Comparison of ENCODE assay signal across 9 cellular contexts in the genomic region with DNA sequence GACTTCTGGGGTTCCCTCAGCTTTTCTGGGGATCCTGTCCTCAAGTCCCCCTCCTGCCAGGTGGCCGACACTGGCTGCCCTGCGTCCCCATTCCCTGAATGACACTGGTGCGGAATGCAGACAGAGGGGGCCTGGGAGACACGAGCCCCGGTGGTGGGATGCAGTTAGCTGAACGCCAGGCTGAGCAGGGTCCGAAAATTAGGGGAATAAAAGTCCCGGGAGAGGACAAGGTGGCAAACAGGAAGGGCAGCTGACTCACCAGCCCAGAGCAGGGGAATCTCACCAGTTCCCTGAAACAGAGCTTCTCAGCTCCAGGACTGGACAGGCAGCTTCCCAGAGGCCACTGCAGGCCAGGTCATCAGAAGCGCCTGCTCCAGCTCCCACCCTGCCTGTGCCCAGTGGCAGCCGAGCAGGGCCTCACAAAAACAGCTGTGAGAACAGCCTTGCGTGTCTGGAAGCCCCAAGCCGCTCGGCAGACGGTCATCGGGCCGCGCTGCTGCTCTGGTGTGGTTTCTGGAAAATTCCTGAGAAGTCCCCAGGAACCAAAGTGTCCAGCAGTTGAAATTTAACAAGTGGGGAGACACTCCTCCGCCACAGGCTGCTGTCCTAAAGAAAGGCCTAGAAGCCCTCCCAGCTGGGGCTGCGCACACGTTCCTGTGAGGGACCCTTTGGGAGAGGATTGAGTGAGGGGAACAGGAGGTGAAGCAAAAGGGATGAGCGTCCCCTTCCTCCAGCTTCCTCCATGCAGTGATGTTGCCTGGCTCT. TPM values are rescaled to one million over a fixed set of nuclear protein-coding genes. Genes with fewer than 3 reads are reported as not detected.
DNase-seq lines count a peak whose midpoint lies in the region; TF ChIP-seq lines count a peak whose summit lies in the region.
"Had no signal": no experiment of that assay in that cellular context is flagged by ENCODE, and none has a peak within 500 bp of the region (broad histone marks: within the 10 kb centered on the region; RNA-seq: fewer than 3 reads in every experiment).

No MANE protein-coding gene starts in this region.

- BruUV-seq in Calu3 (replicated peaks; lab: Mats Ljungman, UMichigan), result no TSS peak

- peaks cover 38% of the 10 kb centered on the region for H3K4me1 Mint-ChIP-seq in nephron
- H3K4me1 Mint-ChIP-seq in Calu3 (ENCODE audit: low read depth, unreplicated experiment), result peaks cover 35% of the 10 kb centered on the region

- H3K36me3 ChIP-seq in BJ (ENCODE audit: control insufficient read depth, insufficient read depth, low read length), result peaks cover 7% of the 10 kb centered on the region

- no peaks in the 10 kb centered on the region for H3K9me3 Mint-ChIP-seq in nephron
- H3K9me3 Mint-ChIP-seq in Calu3 (ENCODE audit: low read depth, unreplicated experiment), result no peaks in the 10 kb centered on the region

- TF ChIP-seq CTCF in BJ (IDR thresholded peaks at IDR 0.05; ENCODE audit: insufficient read depth, low read depth, low read length) (no peak), coronary artery (IDR thresholded peaks at IDR 0.05) (no peak), nephron (IDR thresholded peaks at IDR 0.05; ENCODE audit: unreplicated experiment in 3 of 3) (no peak), Calu3 (IDR thresholded peaks at IDR 0.05; ENCODE audit: unreplicated experiment) (no peak)

- DNase-seq in BJ (ENCODE audit: low read depth) (peak; percentile 91), M059J (ENCODE audit: low read depth) (peak; percentile 94), coronary artery (ENCODE audit: low spot score) (peak; percentile 64), activated gamma-delta T cell treated with Interleukin-2 at 50 U/mL for 16 hours (no peak), NCI-H2107 treated with DMSO at 0.1 percent for 48 hours (lab: John Stamatoyannopoulos, UW; ENCODE audit: unreplicated experiment) (no peak), OCI-M1 (lab: John Stamatoyannopoulos, UW) (no peak), Calu3 (no peak)
- DNase-seq: anterior cingulate cortex had no signal

- POLR2A ChIA-PET in BJ (lab: Charles Lee), result interaction anchor here (1.1 kb wide), 1 partner anchor 27 kb away, joined by 3 read pairs; no protein-coding TSS in a partner anchor

- intact Hi-C loops in Calu3 (cut with micrococcal nuclease; ENCODE audit: unreplicated experiment), result no loop called here

- peak overlapping the region; percentile 75 to 78 (median 76) for H3K27ac Mint-ChIP-seq in nephron
- H3K27ac Mint-ChIP-seq in Calu3 (ENCODE audit: unreplicated experiment), result no peak overlapping the region

- CTCF ChIA-PET in BJ (lab: Yijun Ruan, JAX) (interaction anchor here (1.0 to 1.5 kb wide), 4 partner anchors 12 to 42 kb away, joined by 3 to 5 read pairs (median 4); no protein-coding TSS in a partner anchor), Calu3 (lab: Charles Lee) (no interaction called here)

- H3K36me3 Mint-ChIP-seq in nephron (ENCODE audit: low read depth), result no peaks in the 10 kb centered on the region
- peaks cover 15% of the 10 kb centered on the region for H3K36me3 Mint-ChIP-seq in Calu3 (ENCODE audit: insufficient read depth, unreplicated experiment)

- no peak overlapping the region for H3K27ac ChIP-seq in coronary artery

- no peak overlapping the region for H3K4me3 ChIP-seq in BJ (ENCODE audit: low read depth, low read length)
- no peak overlapping the region for H3K4me3 ChIP-seq in coronary artery

- no peak overlapping the region for H3K4me3 Mint-ChIP-seq in nephron
- no peak overlapping the region for H3K4me3 Mint-ChIP-seq in Calu3 (ENCODE audit: low read depth, unreplicated experiment)

- no peaks in the 10 kb centered on the region for H3K27me3 ChIP-seq in BJ (ENCODE audit: control insufficient read depth, insufficient read depth, low read length)

- H3K27me3 Mint-ChIP-seq in nephron (ENCODE audit: low read depth) (peaks cover 9% of the 10 kb centered on the region), Calu3 (ENCODE audit: unreplicated experiment) (peaks cover 27% of the 10 kb centered on the region)

RNA-seq across cellular contexts. Expression of a gene that starts 47.6 kb away (rescaled TPM):
- polyA plus RNA-seq in BJ (2011; rRNA removed), result 24.9 and 32.1 TPM in 2 replicates
- 24.5 and 27.8 TPM in 2 replicates for polyA minus RNA-seq in BJ (2011; rRNA and poly(A)+ RNA removed)
- 32.2 and 36.7 TPM in 2 replicates for total RNA-seq in M059J (2014; rRNA removed; shearing (Covaris generic))
- 63.8 and 69.4 TPM in 2 replicates for total RNA-seq in Calu3 (2022)

Comparison
In these comparisons a context has a peak if more than half of its experiments do, and no peak if none do; other contexts are left out.
1. DNase-seq: peak in BJ (single experiment), M059J (single experiment) and coronary artery (single experiment); none in activated gamma-delta T cell treated with Interleukin-2 at 50 U/mL for 16 hours (single experiment), NCI-H2107 treated with DMSO at 0.1 percent for 48 hours (single experiment), OCI-M1 (single experiment) and Calu3 (single experiment).